ENCODE assay signal across 1 cellular context in genomic region chr17:75020331-75021110, GRCh38.
TF ChIP-seq lines count a peak whose summit lies in the region.

No MANE protein-coding gene starts in this region.

TF ChIP-seq in K562, 482 proteins besides CTCF, POLR2A, EP300 and RAD21:
- TF ChIP-seq ZC3H11A (IDR thresholded peaks at IDR 0.05; ENCODE audit: low read depth, low read length) (no peak), ZNF583 (CRISPR knock-in tag; IDR thresholded peaks at IDR 0.05) (no peak), MYC (IDR thresholded peaks at IDR 0.05; ENCODE audit: low read depth, low read length) (no peak), MYC (CRISPR knock-in tag; IDR thresholded peaks at IDR 0.05; ENCODE audit: borderline replicate concordance, low read depth) (no peak), CHD1 (IDR thresholded peaks at IDR 0.05; ENCODE audit: low read length) (no peak), CUX1 (CRISPR knock-in tag; IDR thresholded peaks at IDR 0.05) (no peak), MNT (conservative IDR thresholded peaks at IDR 0.05) (no peak), RFX5 (IDR thresholded peaks at IDR 0.05; ENCODE audit: low read depth, low read length) (no peak), NUFIP1 (IDR thresholded peaks at IDR 0.05; ENCODE audit: partially characterized antibody) (no peak), MBD2 (IDR thresholded peaks at IDR 0.05; ENCODE audit: borderline replicate concordance, low read depth) (no peak), ZBTB17 (CRISPR knock-in tag; IDR thresholded peaks at IDR 0.05) (no peak)
- TF ChIP-seq, protein P1, sequence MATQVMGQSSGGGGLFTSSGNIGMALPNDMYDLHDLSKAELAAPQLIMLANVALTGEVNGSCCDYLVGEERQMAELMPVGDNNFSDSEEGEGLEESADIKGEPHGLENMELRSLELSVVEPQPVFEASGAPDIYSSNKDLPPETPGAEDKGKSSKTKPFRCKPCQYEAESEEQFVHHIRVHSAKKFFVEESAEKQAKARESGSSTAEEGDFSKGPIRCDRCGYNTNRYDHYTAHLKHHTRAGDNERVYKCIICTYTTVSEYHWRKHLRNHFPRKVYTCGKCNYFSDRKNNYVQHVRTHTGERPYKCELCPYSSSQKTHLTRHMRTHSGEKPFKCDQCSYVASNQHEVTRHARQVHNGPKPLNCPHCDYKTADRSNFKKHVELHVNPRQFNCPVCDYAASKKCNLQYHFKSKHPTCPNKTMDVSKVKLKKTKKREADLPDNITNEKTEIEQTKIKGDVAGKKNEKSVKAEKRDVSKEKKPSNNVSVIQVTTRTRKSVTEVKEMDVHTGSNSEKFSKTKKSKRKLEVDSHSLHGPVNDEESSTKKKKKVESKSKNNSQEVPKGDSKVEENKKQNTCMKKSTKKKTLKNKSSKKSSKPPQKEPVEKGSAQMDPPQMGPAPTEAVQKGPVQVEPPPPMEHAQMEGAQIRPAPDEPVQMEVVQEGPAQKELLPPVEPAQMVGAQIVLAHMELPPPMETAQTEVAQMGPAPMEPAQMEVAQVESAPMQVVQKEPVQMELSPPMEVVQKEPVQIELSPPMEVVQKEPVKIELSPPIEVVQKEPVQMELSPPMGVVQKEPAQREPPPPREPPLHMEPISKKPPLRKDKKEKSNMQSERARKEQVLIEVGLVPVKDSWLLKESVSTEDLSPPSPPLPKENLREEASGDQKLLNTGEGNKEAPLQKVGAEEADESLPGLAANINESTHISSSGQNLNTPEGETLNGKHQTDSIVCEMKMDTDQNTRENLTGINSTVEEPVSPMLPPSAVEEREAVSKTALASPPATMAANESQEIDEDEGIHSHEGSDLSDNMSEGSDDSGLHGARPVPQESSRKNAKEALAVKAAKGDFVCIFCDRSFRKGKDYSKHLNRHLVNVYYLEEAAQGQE (CRISPR knock-in tag; IDR thresholded peaks at IDR 0.05; ENCODE audit: low read depth): no peak
